Comparison of ENCODE assay signal across 24 cellular contexts in genomic region chr11:86398106-86398505, GRCh38. TPM values are rescaled to one million over a fixed set of nuclear protein-coding genes. Genes with fewer than 3 reads are reported as not detected.
"Had no signal": no experiment of that assay in that cellular context is flagged by ENCODE, and none has a peak within 500 bp of the region (broad histone marks: within the 10 kb centered on the region; RNA-seq: fewer than 3 reads in every experiment).

No MANE protein-coding gene starts in this region.

- ATAC-seq: Panc1, PC-3 had no signal

- H3K9ac ChIP-seq: KMS-11, SK-N-SH had no signal

- H3K9me3 ChIP-seq: SK-N-SH had no signal

- H3K27ac ChIP-seq: HL-60, KMS-11, RWPE1 had no signal

- H3K9me2 ChIP-seq: SK-N-SH had no signal

- DNase-seq: Kasumi-1, MV-4-11, NCI-H1048, NCI-H1105, NCI-H1417, NCI-H1436 treated with DMSO at 0.1 percent for 48 hours, NCI-H1694, NCI-H187 treated with DMSO at 0.1 percent for 48 hours, NCI-H2029 treated with DMSO at 0.1 percent for 48 hours, NCI-H2171 treated with DMSO at 0.1 percent for 48 hours, NCI-H345, NCI-H446 treated with DMSO at 0.1 percent for 48 hours, NCI-H510A treated with DMSO at 0.1 percent for 48 hours, NCI-H526, NCI-H82, PC-3, SHP77, SK-N-SH, SW 1271 had no signal

- H3K4me2 ChIP-seq: KMS-11, SK-N-SH had no signal

RNA-seq across cellular contexts. Expression of gene CCDC81, which starts 23.4 kb away (rescaled TPM):
- total RNA-seq: SK-MEL-5 had no signal
